In the genomic region with DNA sequence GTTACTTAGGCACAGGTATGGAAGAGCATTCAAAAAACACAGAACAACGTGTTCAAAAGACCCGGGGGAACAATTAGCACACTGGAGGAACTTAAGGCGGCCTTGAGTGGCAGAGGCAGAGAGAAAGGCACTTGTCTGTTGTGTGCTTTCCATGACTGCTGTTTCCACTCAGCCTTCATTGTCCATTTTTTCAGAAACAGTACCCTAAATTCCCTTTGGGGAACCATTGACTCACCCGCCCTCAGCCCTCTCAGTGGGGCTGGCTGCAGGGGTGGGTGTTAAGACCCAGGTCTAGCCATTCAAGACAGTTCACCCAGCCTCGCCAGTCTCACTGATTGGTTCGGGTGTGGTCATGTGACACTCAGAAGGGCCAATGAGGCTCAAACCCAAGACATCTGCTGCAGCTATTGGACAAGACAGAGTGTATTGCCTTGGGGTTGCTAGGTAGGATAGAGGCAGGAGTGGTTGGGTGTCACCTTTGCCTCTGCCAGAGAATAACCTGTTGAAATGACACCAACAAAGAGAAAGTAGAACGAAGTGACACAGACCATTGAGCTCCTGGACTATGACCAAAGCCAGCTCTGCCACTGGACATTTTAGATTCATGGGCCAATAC, we compare ENCODE assay signal across 9 cellular contexts. TPM values are rescaled to one million over a fixed set of nuclear protein-coding genes. Genes with fewer than 3 reads are reported as not detected.
DNase-seq lines count a peak whose midpoint lies in the region; ATAC-seq and TF ChIP-seq lines count a peak whose summit lies in the region.
"Had no signal": no experiment of that assay in that cellular context is flagged by ENCODE, and none has a peak within 500 bp of the region (broad histone marks: within the 10 kb centered on the region; RNA-seq: fewer than 3 reads in every experiment).

No MANE protein-coding gene starts in this region.

- H3K27ac ChIP-seq in CD8-positive, alpha-beta T cell (ENCODE audit: low read depth, low read length), result no peak overlapping the region
- H3K27ac ChIP-seq: HL-60 had no signal

- H3K9me3 ChIP-seq in CD8-positive, alpha-beta T cell (ENCODE audit: low read length), result no peaks in the 10 kb centered on the region

- no peak for TF ChIP-seq CTCF in CD8-positive, alpha-beta T cell (IDR thresholded peaks at IDR 0.05)
- no peak for TF ChIP-seq CTCF in omental fat pad (IDR thresholded peaks at IDR 0.05)

- no peaks in the 10 kb centered on the region for H3K27me3 ChIP-seq in CD8-positive, alpha-beta T cell (ENCODE audit: insufficient read depth, low read length)

- ATAC-seq in CD8-positive, alpha-beta T cell, result peak; percentile 89
- ATAC-seq in GM18861 (IDR thresholded peaks at IDR 0.05; ENCODE audit: unreplicated experiment) (peak; percentile 98), HG02852 (IDR thresholded peaks at IDR 0.05; ENCODE audit: unreplicated experiment) (peak; percentile 100), omental fat pad (ENCODE audit: low FRiP score) (no peak)
- peak; percentile 94 to 95 for ATAC-seq in activated CD4-positive, CD25-positive, alpha-beta regulatory T cell treated with anti-CD3 and anti-CD28 coated beads, Interleukin-2, amount 50 U/mL, for 24 hours

- CTCF ChIA-PET in CD8-positive, alpha-beta T cell (lab: Charles Lee), result no interaction called here

- H3K4me3 Mint-ChIP-seq in CD8-positive, alpha-beta T cell, result no peak overlapping the region

- no peak overlapping the region for H3K27ac Mint-ChIP-seq in CD8-positive, alpha-beta T cell

- no peaks in the 10 kb centered on the region for H3K27me3 Mint-ChIP-seq in CD8-positive, alpha-beta T cell (ENCODE audit: low read depth)

- no peak overlapping the region for H3K4me3 ChIP-seq in CD8-positive, alpha-beta T cell (ENCODE audit: low read depth, low read length)

- H3K4me1 ChIP-seq in CD8-positive, alpha-beta T cell (ENCODE audit: insufficient read depth, low read length), result peaks cover 8% of the 10 kb centered on the region

- H3K36me3 Mint-ChIP-seq in CD8-positive, alpha-beta T cell, result no peaks in the 10 kb centered on the region

- H3K9me3 Mint-ChIP-seq in CD8-positive, alpha-beta T cell, result peaks cover 5% of the 10 kb centered on the region

- peaks cover 11% of the 10 kb centered on the region for H3K4me1 Mint-ChIP-seq in CD8-positive, alpha-beta T cell (ENCODE audit: low read depth)

- peak in 1 of 7 experiments; percentile 35 for DNase-seq in CD8-positive, alpha-beta T cell
- DNase-seq in NCI-H187 treated with DMSO at 0.1 percent for 48 hours (lab: John Stamatoyannopoulos, UW) (peak; percentile 79), iPS DF 19.7 (ENCODE audit: low read depth, low spot score) (peak; percentile 96), superior temporal gyrus (ENCODE audit: extremely low spot score) (no peak), omental fat pad (ENCODE audit: low spot score) (no peak)

- no peaks in the 10 kb centered on the region for H3K36me3 ChIP-seq in CD8-positive, alpha-beta T cell (ENCODE audit: insufficient read depth, low read length)

- intact Hi-C loops in CD8-positive, alpha-beta T cell (cut with DNase I, micrococcal nuclease), result no loop called here

- POLR2A ChIA-PET in CD8-positive, alpha-beta T cell (lab: Charles Lee), result no interaction called here

RNA-seq across cellular contexts. Expression of gene CEP20, which starts 19.6 kb away (rescaled TPM):
- total RNA-seq in CD8-positive, alpha-beta T cell, result 10 to 100 TPM; 12.5 to 13.6 TPM
- 10 to 100 TPM; 23.5 to 40.5 (median 30.3) TPM for total RNA-seq in omental fat pad

RNA-seq across cellular contexts. Expression of gene ABCC1, which starts 41.4 kb away (rescaled TPM):
- total RNA-seq in CD8-positive, alpha-beta T cell, result 10 to 100 TPM; 41.1 to 41.2 TPM
- 10 to 100 TPM; 21.8 to 53.2 (median 36.3) TPM for total RNA-seq in omental fat pad

RNA-seq across cellular contexts. Expression of gene MYH11, which starts 51.1 kb away (rescaled TPM):
- total RNA-seq in CD8-positive, alpha-beta T cell, result not detected
- 100 to 1,000 TPM in 1 of 4 donors, 10 to 100 TPM in 3; 22.4 to 206 (median 26.8) TPM for total RNA-seq in omental fat pad

Comparison
In these comparisons a context has a peak if more than half of its experiments do, and no peak if none do; other contexts are left out.
1. DNase-seq: peak in NCI-H187 treated with DMSO at 0.1 percent for 48 hours (single experiment) and iPS DF 19.7 (single experiment); none in superior temporal gyrus (single experiment) and omental fat pad (single experiment).
2. RNA of gene MYH11, which starts 51.1 kb away (total RNA-seq): 22.4 to 206 TPM in omental fat pad; not detected in CD8-positive, alpha-beta T cell; every median in the first group is over 10 times any median in the second.